ENCODE assay signal across 8 cellular contexts in genomic region chr12:92949466-92949865, GRCh38.
"Had no signal": no experiment of that assay in that cellular context is flagged by ENCODE, and none has a peak within 500 bp of the region (broad histone marks: within the 10 kb centered on the region; RNA-seq: fewer than 3 reads in every experiment).

No MANE protein-coding gene starts in this region.

- ATAC-seq: HCT116 had no signal

- H3K4me2 ChIP-seq: KMS-11 had no signal

- FAIRE-seq: HTR-8/SVneo had no signal

- H3K36me3 ChIP-seq: HAP-1 had no signal

- DNase-seq: GM23248, GOT3, H7, KBM-7 had no signal

- H3K27ac ChIP-seq: GM23248, KMS-11 had no signal

- H3K4me3 ChIP-seq: GM23248, HAP-1 had no signal

- H3K9ac ChIP-seq: GM23248, KMS-11 had no signal

- H2AFZ ChIP-seq: GM23248 had no signal
